2 cellular contexts compared by ENCODE assay signal in genomic region chr15:100919481-100920405, GRCh38.
TF ChIP-seq lines count a peak whose summit lies in the region.

No MANE protein-coding gene starts in this region.

TF ChIP-seq in SK-N-SH treated with all-trans-retinoic acid at 6 μM for 48 hours, 23 proteins besides CTCF, POLR2A, EP300 and RAD21:
- TF ChIP-seq, protein P1, sequence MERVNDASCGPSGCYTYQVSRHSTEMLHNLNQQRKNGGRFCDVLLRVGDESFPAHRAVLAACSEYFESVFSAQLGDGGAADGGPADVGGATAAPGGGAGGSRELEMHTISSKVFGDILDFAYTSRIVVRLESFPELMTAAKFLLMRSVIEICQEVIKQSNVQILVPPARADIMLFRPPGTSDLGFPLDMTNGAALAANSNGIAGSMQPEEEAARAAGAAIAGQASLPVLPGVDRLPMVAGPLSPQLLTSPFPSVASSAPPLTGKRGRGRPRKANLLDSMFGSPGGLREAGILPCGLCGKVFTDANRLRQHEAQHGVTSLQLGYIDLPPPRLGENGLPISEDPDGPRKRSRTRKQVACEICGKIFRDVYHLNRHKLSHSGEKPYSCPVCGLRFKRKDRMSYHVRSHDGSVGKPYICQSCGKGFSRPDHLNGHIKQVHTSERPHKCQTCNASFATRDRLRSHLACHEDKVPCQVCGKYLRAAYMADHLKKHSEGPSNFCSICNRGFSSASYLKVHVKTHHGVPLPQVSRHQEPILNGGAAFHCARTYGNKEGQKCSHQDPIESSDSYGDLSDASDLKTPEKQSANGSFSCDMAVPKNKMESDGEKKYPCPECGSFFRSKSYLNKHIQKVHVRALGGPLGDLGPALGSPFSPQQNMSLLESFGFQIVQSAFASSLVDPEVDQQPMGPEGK (CRISPR knock-in tag; IDR thresholded peaks at IDR 0.05; ENCODE audit: borderline replicate concordance), result no peak
- TF ChIP-seq GLIS3 (CRISPR knock-in tag; IDR thresholded peaks at IDR 0.05) (no peak), ZC3H10 (CRISPR knock-in tag; IDR thresholded peaks at IDR 0.05) (no peak), BACH2 (CRISPR knock-in tag; IDR thresholded peaks at IDR 0.05; ENCODE audit: borderline replicate concordance) (no peak), SNAI2 (CRISPR knock-in tag; IDR thresholded peaks at IDR 0.05) (no peak), ZNF70 (CRISPR knock-in tag; IDR thresholded peaks at IDR 0.05) (no peak), ARNTL (CRISPR knock-in tag; IDR thresholded peaks at IDR 0.05; ENCODE audit: borderline replicate concordance, low read depth) (no peak)
- TF ChIP-seq, protein P2, sequence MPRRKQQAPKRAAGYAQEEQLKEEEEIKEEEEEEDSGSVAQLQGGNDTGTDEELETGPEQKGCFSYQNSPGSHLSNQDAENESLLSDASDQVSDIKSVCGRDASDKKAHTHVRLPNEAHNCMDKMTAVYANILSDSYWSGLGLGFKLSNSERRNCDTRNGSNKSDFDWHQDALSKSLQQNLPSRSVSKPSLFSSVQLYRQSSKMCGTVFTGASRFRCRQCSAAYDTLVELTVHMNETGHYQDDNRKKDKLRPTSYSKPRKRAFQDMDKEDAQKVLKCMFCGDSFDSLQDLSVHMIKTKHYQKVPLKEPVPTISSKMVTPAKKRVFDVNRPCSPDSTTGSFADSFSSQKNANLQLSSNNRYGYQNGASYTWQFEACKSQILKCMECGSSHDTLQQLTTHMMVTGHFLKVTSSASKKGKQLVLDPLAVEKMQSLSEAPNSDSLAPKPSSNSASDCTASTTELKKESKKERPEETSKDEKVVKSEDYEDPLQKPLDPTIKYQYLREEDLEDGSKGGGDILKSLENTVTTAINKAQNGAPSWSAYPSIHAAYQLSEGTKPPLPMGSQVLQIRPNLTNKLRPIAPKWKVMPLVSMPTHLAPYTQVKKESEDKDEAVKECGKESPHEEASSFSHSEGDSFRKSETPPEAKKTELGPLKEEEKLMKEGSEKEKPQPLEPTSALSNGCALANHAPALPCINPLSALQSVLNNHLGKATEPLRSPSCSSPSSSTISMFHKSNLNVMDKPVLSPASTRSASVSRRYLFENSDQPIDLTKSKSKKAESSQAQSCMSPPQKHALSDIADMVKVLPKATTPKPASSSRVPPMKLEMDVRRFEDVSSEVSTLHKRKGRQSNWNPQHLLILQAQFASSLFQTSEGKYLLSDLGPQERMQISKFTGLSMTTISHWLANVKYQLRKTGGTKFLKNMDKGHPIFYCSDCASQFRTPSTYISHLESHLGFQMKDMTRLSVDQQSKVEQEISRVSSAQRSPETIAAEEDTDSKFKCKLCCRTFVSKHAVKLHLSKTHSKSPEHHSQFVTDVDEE (CRISPR knock-in tag; IDR thresholded peaks at IDR 0.05), result no peak

TF ChIP-seq in neural cell, 6 proteins besides CTCF, POLR2A, EP300 and RAD21 (continued from another document):
- no peak for TF ChIP-seq TAF1 (IDR thresholded peaks at IDR 0.05; ENCODE audit: low read depth)
- no peak for TF ChIP-seq POLR2AphosphoS5 (IDR thresholded peaks at IDR 0.05)
TF ChIP-seq in neural cell: peak in this region for 0.
